Comparison of ENCODE assay signal across 11 cellular contexts in genomic region chr6:43698584-43699349, GRCh38. TPM values are rescaled to one million over a fixed set of nuclear protein-coding genes. Genes with fewer than 3 reads are reported as not detected.
A peak's percentile ranks its signal among the peaks of the same experiment; 100 is the strongest.
DNase-seq lines count a peak whose midpoint lies in the region; ATAC-seq and TF ChIP-seq lines count a peak whose summit lies in the region.
"Had no signal": no experiment of that assay in that cellular context is flagged by ENCODE, and none has a peak within 500 bp of the region (broad histone marks: within the 10 kb centered on the region; RNA-seq: fewer than 3 reads in every experiment).

No MANE protein-coding gene starts in this region.

- H3K9me3 Mint-ChIP-seq in activated naive CD8-positive, alpha-beta T cell treated with anti-CD3 and anti-CD28 coated beads for 36 hours = no peaks in the 10 kb centered on the region
- H3K9me3 Mint-ChIP-seq: dendritic cell treated with granulocyte-macrophage colony-stimulating factor and Interleukin-4, amounts not matched to agents 40 ng/mL and 50 ng/mL, for 4 days had no signal

- WGBS in body of pancreas, 2 donors = 15 to 27% methylated on average over 7 to 8 of the region's 8 CpGs
- WGBS in right lobe of liver (ENCODE audit: insufficient coverage, low coverage, low lambda C conversion rate, missing lambda C conversion rate) = 9% methylated on average over 6 of the region's 8 CpGs

- H3K4me1 ChIP-seq in body of pancreas (peaks cover 44% of the 10 kb centered on the region), right lobe of liver (no peaks in the 10 kb centered on the region), upper lobe of right lung (peaks cover 43% of the 10 kb centered on the region)

- H3K27ac Mint-ChIP-seq in activated naive CD8-positive, alpha-beta T cell treated with anti-CD3 and anti-CD28 coated beads for 36 hours = no peak overlapping the region
- H3K27ac Mint-ChIP-seq: dendritic cell treated with granulocyte-macrophage colony-stimulating factor and Interleukin-4, amounts not matched to agents 40 ng/mL and 50 ng/mL, for 4 days had no signal

- H3K27me3 ChIP-seq in body of pancreas (no peaks in the 10 kb centered on the region), right lobe of liver (no peaks in the 10 kb centered on the region), upper lobe of right lung (no peaks in the 10 kb centered on the region)

- H3K9me3 ChIP-seq in body of pancreas = no peaks in the 10 kb centered on the region
- H3K9me3 ChIP-seq in right lobe of liver = no peaks in the 10 kb centered on the region
- H3K9me3 ChIP-seq in upper lobe of right lung = no peaks in the 10 kb centered on the region

- no peaks in the 10 kb centered on the region for H3K4me1 Mint-ChIP-seq in activated naive CD8-positive, alpha-beta T cell treated with anti-CD3 and anti-CD28 coated beads for 36 hours

- H3K4me3 ChIP-seq in body of pancreas = no peak overlapping the region
- no peak overlapping the region for H3K4me3 ChIP-seq in right lobe of liver
- no peak overlapping the region for H3K4me3 ChIP-seq in upper lobe of right lung
- H3K4me3 ChIP-seq: skin epidermis had no signal

- no peak for TF ChIP-seq CTCF in body of pancreas (IDR thresholded peaks at IDR 0.05)
- no peak for TF ChIP-seq CTCF in right lobe of liver (IDR thresholded peaks at IDR 0.05)
- no peak for TF ChIP-seq CTCF in upper lobe of right lung (IDR thresholded peaks at IDR 0.05)

- H3K27ac ChIP-seq in body of pancreas (peak overlapping the region; percentile 22 to 70 (median 62)), right lobe of liver (peak overlapping the region; percentile 24 to 41 (median 36)), upper lobe of right lung (peak overlapping the region; percentile 30)

- H3K27me3 Mint-ChIP-seq in activated naive CD8-positive, alpha-beta T cell treated with anti-CD3 and anti-CD28 coated beads for 36 hours = peaks cover 29% of the 10 kb centered on the region

- intact Hi-C loops in body of pancreas (cut with DNase I) (no loop called here), right lobe of liver (cut with DNase I) (no loop called here), upper lobe of right lung (cut with DNase I) (no loop called here)

- H3K36me3 ChIP-seq in body of pancreas (replicated peaks in 1 of 2; ENCODE audit: insufficient read depth in 1 of 2, low read depth in 2 of 2) (no peaks in the 10 kb centered on the region), right lobe of liver (no peaks in the 10 kb centered on the region), upper lobe of right lung (no peaks in the 10 kb centered on the region)

- H3K36me3 Mint-ChIP-seq in activated naive CD8-positive, alpha-beta T cell treated with anti-CD3 and anti-CD28 coated beads for 36 hours = no peaks in the 10 kb centered on the region

- no peak for TF ChIP-seq POLR2A in body of pancreas (IDR thresholded peaks at IDR 0.05)
- TF ChIP-seq POLR2A in right lobe of liver (IDR thresholded peaks at IDR 0.05) = no peak

- no peak overlapping the region for H3K4me3 Mint-ChIP-seq in activated naive CD8-positive, alpha-beta T cell treated with anti-CD3 and anti-CD28 coated beads for 36 hours
- H3K4me3 Mint-ChIP-seq: dendritic cell treated with granulocyte-macrophage colony-stimulating factor and Interleukin-4, amounts not matched to agents 40 ng/mL and 50 ng/mL, for 4 days had no signal

- DNase-seq in NCI-H524 (lab: John Stamatoyannopoulos, UW) (peak; percentile 11 to 63), NCI-H524 treated with DMSO at 0.1 percent for 48 hours (lab: John Stamatoyannopoulos, UW) (no peak), body of pancreas (peak; percentile 26 to 73 (median 72)), right lobe of liver (peak in 1 of 3 donors; percentile 54), upper lobe of right lung (no peak)
- DNase-seq in activated naive CD8-positive, alpha-beta T cell treated with anti-CD3 and anti-CD28 coated beads for 36 hours = no peak
- DNase-seq: AML-193 had no signal

- ATAC-seq in body of pancreas (peak; percentile 27), right lobe of liver (peak; percentile 44 to 59 (median 54)), upper lobe of right lung (no peak), HG03521 (IDR thresholded peaks at IDR 0.05; ENCODE audit: unreplicated experiment) (no peak), GM21529 (IDR thresholded peaks at IDR 0.05; ENCODE audit: unreplicated experiment) (no peak)

RNA-seq across cellular contexts. Expression of gene MRPS18A, which starts 11.2 kb away (rescaled TPM):
- 10 to 100 TPM; 16.9 to 36.3 TPM for total RNA-seq in body of pancreas
- total RNA-seq in right lobe of liver = 10 to 100 TPM; 23.5 to 45.4 (median 25.6) TPM
- 28.1 TPM for total RNA-seq in upper lobe of right lung
- total RNA-seq in activated naive CD8-positive, alpha-beta T cell treated with anti-CD3 and anti-CD28 coated beads for 36 hours = 10 to 100 TPM; 63.8 to 65.3 TPM

RNA-seq across cellular contexts. Expression of gene RSPH9, which starts 53.9 kb away (rescaled TPM):
- total RNA-seq in body of pancreas (not detected), right lobe of liver (not detected), upper lobe of right lung (0.20 TPM)
- not detected for total RNA-seq in activated naive CD8-positive, alpha-beta T cell treated with anti-CD3 and anti-CD28 coated beads for 36 hours

Comparison
In these comparisons a context has a peak if more than half of its experiments do, and no peak if none do; other contexts are left out.
1. DNase-seq: peak in NCI-H524 (2 of 2) and body of pancreas (4 of 4); none in NCI-H524 treated with DMSO at 0.1 percent for 48 hours (single experiment), upper lobe of right lung (single experiment) and activated naive CD8-positive, alpha-beta T cell treated with anti-CD3 and anti-CD28 coated beads for 36 hours (single experiment).
2. ATAC-seq: peak in body of pancreas (single experiment) and right lobe of liver (4 of 4); none in upper lobe of right lung (single experiment), HG03521 (single experiment) and GM21529 (single experiment).
3. Peak in every context shown above with its lines, with median percentiles within 50 percentile points of each other: H3K27ac ChIP-seq.